9 cellular contexts compared by ENCODE assay signal in the genomic region with DNA sequence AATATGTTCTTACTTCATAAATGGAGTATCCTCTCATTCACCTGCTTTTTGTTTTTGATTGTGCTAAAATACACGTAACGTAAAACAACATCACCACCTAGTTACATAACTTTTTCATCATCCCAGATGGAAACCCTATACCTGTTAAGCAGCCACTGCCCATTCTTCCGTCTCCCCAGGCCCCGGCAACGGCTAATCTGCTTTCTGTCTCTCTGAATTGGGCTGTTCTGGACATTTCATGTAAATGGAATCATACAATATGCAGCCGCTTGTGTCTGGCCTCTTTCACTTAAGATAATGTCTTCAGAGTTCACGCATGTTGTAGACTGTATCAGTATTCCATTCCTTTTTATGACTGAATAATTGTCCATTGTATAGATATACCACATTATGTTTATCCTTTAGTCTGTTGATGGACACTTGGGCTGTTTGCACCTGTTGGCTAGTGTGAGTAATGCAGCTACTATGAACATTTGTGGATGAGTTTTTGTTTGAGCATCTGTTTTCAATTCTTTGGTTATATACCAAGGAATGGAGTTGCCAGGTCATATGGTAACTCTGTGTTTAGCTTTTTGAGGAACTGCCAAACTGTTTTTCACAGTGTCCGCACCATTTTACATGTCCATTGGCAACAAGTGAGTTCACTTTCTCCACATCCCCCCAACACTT. TPM values are rescaled to one million over a fixed set of nuclear protein-coding genes. Genes with fewer than 3 reads are reported as not detected.
DNase-seq lines count a peak whose midpoint lies in the region; ATAC-seq and TF ChIP-seq lines count a peak whose summit lies in the region.
"Had no signal": no experiment of that assay in that cellular context is flagged by ENCODE, and none has a peak within 500 bp of the region (broad histone marks: within the 10 kb centered on the region; RNA-seq: fewer than 3 reads in every experiment).

No MANE protein-coding gene starts in this region.

- peak; percentile 79 for DNase-seq in HCEC 1CT
- DNase-seq in T-helper 2 cell treated with Interferon-gamma antibody and Interleukin-4, amounts not matched to agents 5 μg/mL and 100 μg/mL, for 36 hours (ENCODE audit: low spot score): no peak
- DNase-seq in transverse colon: no peak
- DNase-seq in UCSD-AML1 (lab: John Stamatoyannopoulos, UW; ENCODE audit: unreplicated experiment): no peak
- no peak for DNase-seq in prostate gland (ENCODE audit: low spot score)

- H3K4me2 ChIP-seq in BLaER1 treated with 17β-estradiol and CSF1 and Interleukin-3, amounts not matched to agents 10 nM and 100 nM: peak overlapping the region; percentile 82 to 97 (median 94)

- intact Hi-C loops in transverse colon (cut with DNase I; ENCODE audit: low total_unique reads): no loop called here
- intact Hi-C loops in prostate gland (cut with DNase I): no loop called here

- peak overlapping the region; percentile 94 for H3K4me3 Mint-ChIP-seq in T-helper 2 cell treated with Interferon-gamma antibody and Interleukin-4, amounts not matched to agents 5 μg/mL and 100 μg/mL, for 36 hours

- TF ChIP-seq POLR2A in gastroesophageal sphincter (IDR thresholded peaks at IDR 0.05) (no peak), transverse colon (IDR thresholded peaks at IDR 0.05) (no peak), prostate gland (IDR thresholded peaks at IDR 0.05) (no peak)

- H3K4me1 ChIP-seq in BLaER1 treated with 17β-estradiol and CSF1 and Interleukin-3, amounts not matched to agents 10 nM and 100 nM: peaks cover 62 to 85% (median 79%) of the 10 kb centered on the region in 10 experiments
- H3K4me1 ChIP-seq in gastroesophageal sphincter: peaks cover 3 to 90% (median 40%) of the 10 kb centered on the region in 3 donors
- H3K4me1 ChIP-seq in transverse colon: peaks cover 23 to 55% (median 41%) of the 10 kb centered on the region in 4 donors
- H3K4me1 ChIP-seq in prostate gland (replicated peaks): peaks cover 4% of the 10 kb centered on the region

- peak overlapping the region; percentile 80 to 95 (median 90); a peak in 18 of 20 replicates for H3K4me3 ChIP-seq in BLaER1 treated with 17β-estradiol and CSF1 and Interleukin-3, amounts not matched to agents 10 nM and 100 nM
- H3K4me3 ChIP-seq in gastroesophageal sphincter (peak overlapping the region in 1 of 2 donors; percentile 94), transverse colon (peak overlapping the region in 2 of 4 donors; percentile 98 to 99), prostate gland (no peak overlapping the region)

- no peaks in the 10 kb centered on the region for H3K9me3 Mint-ChIP-seq in T-helper 2 cell treated with Interferon-gamma antibody and Interleukin-4, amounts not matched to agents 5 μg/mL and 100 μg/mL, for 36 hours

- peaks cover 53 to 72% (median 63%) of the 10 kb centered on the region in 11 experiments for H4K20me1 ChIP-seq in BLaER1 treated with 17β-estradiol and CSF1 and Interleukin-3, amounts not matched to agents 10 nM and 100 nM

- TF ChIP-seq EP300 in gastroesophageal sphincter (IDR thresholded peaks at IDR 0.05): no peak
- TF ChIP-seq EP300 in transverse colon (IDR thresholded peaks at IDR 0.05; ENCODE audit: low read depth): no peak

- in situ Hi-C loops in transverse colon (cut with MboI; ENCODE audit: low pct_ligation_motif_present in 1 of 4, low pct_unique_long_range_greater_than_20kb in 1 of 4, low sequenced_read_pairs in 3 of 4): no loop called here

- ATAC-seq in gastroesophageal sphincter (no peak), GM21825 (IDR thresholded peaks at IDR 0.05; ENCODE audit: unreplicated experiment) (no peak)

- H3K27me3 Mint-ChIP-seq in T-helper 2 cell treated with Interferon-gamma antibody and Interleukin-4, amounts not matched to agents 5 μg/mL and 100 μg/mL, for 36 hours (ENCODE audit: low read depth): peaks cover 14% of the 10 kb centered on the region

- H3K36me3 Mint-ChIP-seq in T-helper 2 cell treated with Interferon-gamma antibody and Interleukin-4, amounts not matched to agents 5 μg/mL and 100 μg/mL, for 36 hours (ENCODE audit: low read depth): peaks cover 15% of the 10 kb centered on the region

- 63 to 65% methylated on average over 6 to 7 of the region's 8 CpGs for WGBS in gastroesophageal sphincter (ENCODE audit: low coverage in 1 of 2), 2 donors
- 87 to 90% methylated on average over 6 to 7 of the region's 8 CpGs for WGBS in transverse colon (ENCODE audit: low coverage in 1 of 2), 2 donors
- WGBS in prostate gland: 90% methylated on average over 8 of the region's 8 CpGs

- TF ChIP-seq CTCF in gastroesophageal sphincter (IDR thresholded peaks at IDR 0.05): peak in 3 of 4 experiments; percentile 20 to 45 (median 33)
- peak; percentile 37 to 61 (median 51) for TF ChIP-seq CTCF in transverse colon (IDR thresholded peaks at IDR 0.05)
- peak in 2 of 4 experiments; percentile 17 to 31 for TF ChIP-seq CTCF in prostate gland (IDR thresholded peaks at IDR 0.05)

- H3K9me3 ChIP-seq in BLaER1 treated with 17β-estradiol and CSF1 and Interleukin-3, amounts not matched to agents 10 nM and 100 nM (replicated peaks in 1 of 11): peaks cover 0 to 12% (median 0%) of the 10 kb centered on the region in 11 experiments; a peak in 7 of 22 replicates
- H3K9me3 ChIP-seq in gastroesophageal sphincter (no peaks in the 10 kb centered on the region), transverse colon (no peaks in the 10 kb centered on the region), prostate gland (no peaks in the 10 kb centered on the region)
- H3K9me3 ChIP-seq: ovary had no signal

- peak overlapping the region in 2 of 11 experiments; percentile 21 to 83; a peak in 2 of 22 replicates for H3K27ac ChIP-seq in BLaER1 treated with 17β-estradiol and CSF1 and Interleukin-3, amounts not matched to agents 10 nM and 100 nM
- H3K27ac ChIP-seq in gastroesophageal sphincter (peak overlapping the region in 3 of 4 donors; percentile 68 to 96 (median 95)), transverse colon (peak overlapping the region in 2 of 4 donors; percentile 94 to 96), prostate gland (no peak overlapping the region)

- peaks cover 7 to 48% (median 25%) of the 10 kb centered on the region in 11 experiments for H3K36me3 ChIP-seq in BLaER1 treated with 17β-estradiol and CSF1 and Interleukin-3, amounts not matched to agents 10 nM and 100 nM
- H3K36me3 ChIP-seq in gastroesophageal sphincter (no peaks in the 10 kb centered on the region), transverse colon (no peaks in the 10 kb centered on the region), prostate gland (no peaks in the 10 kb centered on the region)
- H3K36me3 ChIP-seq: ovary had no signal

- H3K4me1 Mint-ChIP-seq in T-helper 2 cell treated with Interferon-gamma antibody and Interleukin-4, amounts not matched to agents 5 μg/mL and 100 μg/mL, for 36 hours (ENCODE audit: low read depth): peaks cover 38% of the 10 kb centered on the region

- peak overlapping the region; percentile 85 for H3K27ac Mint-ChIP-seq in T-helper 2 cell treated with Interferon-gamma antibody and Interleukin-4, amounts not matched to agents 5 μg/mL and 100 μg/mL, for 36 hours

- H3K9ac ChIP-seq in BLaER1 treated with 17β-estradiol and CSF1 and Interleukin-3, amounts not matched to agents 10 nM and 100 nM: peak overlapping the region in 8 of 11 experiments; percentile 83 to 95 (median 93); a peak in 12 of 22 replicates

- no peaks in the 10 kb centered on the region for H3K27me3 ChIP-seq in BLaER1 treated with 17β-estradiol and CSF1 and Interleukin-3, amounts not matched to agents 10 nM and 100 nM
- H3K27me3 ChIP-seq in gastroesophageal sphincter (no peaks in the 10 kb centered on the region), transverse colon (no peaks in the 10 kb centered on the region), prostate gland (replicated peaks; ENCODE audit: insufficient read depth) (no peaks in the 10 kb centered on the region)
- H3K27me3 ChIP-seq: ovary had no signal

RNA-seq across cellular contexts. Expression of a gene that starts 14.1 kb away (rescaled TPM):
- total RNA-seq in gastroesophageal sphincter: 100 to 1,000 TPM; 151 to 261 (median 231) TPM
- total RNA-seq in transverse colon: 100 to 1,000 TPM in 3 of 4 donors, 10 to 100 TPM in 1; 92.7 to 569 (median 162) TPM
- 100 to 1,000 TPM; 106 to 177 TPM for total RNA-seq in prostate gland

RNA-seq across cellular contexts. Expression of a gene that starts 58.2 kb away (rescaled TPM):
- total RNA-seq in gastroesophageal sphincter (10 to 100 TPM; 18.4 to 34.8 (median 28.7) TPM), transverse colon (100 to 1,000 TPM in 2 of 4 donors, 10 to 100 TPM in 2; 49.4 to 116 (median 85.2) TPM), prostate gland (10 to 100 TPM; 50.0 to 91.9 TPM)

Comparison
In these comparisons a context has a peak if more than half of its experiments do, and no peak if none do; other contexts are left out.
1. H3K27ac ChIP-seq: peak in gastroesophageal sphincter (3 of 4); none in prostate gland (0 of 2).
2. H3K4me3 ChIP-seq: peak in BLaER1 treated with 17β-estradiol and CSF1 and Interleukin-3, amounts not matched to agents 10 nM and 100 nM (10 of 10); none in prostate gland (0 of 2).